11 cellular contexts compared by ENCODE assay signal in the genomic region with DNA sequence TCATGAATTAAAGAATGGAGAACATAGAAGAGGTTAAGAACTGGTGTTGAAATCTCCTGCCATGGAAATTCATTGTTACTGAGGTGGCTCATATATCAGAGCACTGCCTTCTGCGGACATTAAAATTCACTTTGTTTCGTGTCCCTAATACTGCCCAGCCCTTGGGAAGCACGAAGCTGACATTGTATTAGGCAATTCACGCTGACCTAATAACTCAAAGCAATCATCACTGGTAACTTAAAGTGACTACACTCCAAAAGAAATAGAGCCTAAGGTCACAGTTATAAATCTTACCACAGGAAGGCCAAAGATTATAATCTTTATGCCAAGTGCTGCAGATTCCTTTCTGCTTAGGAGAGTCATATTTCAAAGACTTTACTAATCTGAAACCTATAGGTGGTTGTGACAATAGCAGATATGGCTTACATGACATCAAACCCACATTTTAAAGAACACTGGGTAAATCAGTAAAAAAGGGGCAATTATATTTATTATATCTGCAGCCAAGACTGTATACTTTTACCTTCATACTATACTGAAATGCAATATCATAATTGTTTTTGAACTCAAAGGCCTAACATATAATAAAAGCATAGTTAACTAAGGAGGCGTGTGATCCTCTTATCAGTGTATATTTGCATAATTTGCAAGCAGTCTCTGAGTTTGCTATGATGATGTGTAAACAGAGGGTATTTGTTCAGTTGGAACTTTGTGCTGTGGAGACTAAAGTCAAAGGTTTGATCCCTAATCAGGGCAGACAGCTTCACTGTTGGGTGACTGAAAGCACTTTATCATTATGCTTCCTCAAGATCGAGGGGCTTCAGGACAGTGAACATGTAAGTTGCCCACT. TPM values are rescaled to one million over a fixed set of nuclear protein-coding genes. Genes with fewer than 3 reads are reported as not detected.
DNase-seq lines count a peak whose midpoint lies in the region; ATAC-seq, FAIRE-seq and TF ChIP-seq lines count a peak whose summit lies in the region.
"Had no signal": no experiment of that assay in that cellular context is flagged by ENCODE, and none has a peak within 500 bp of the region (broad histone marks: within the 10 kb centered on the region; RNA-seq: fewer than 3 reads in every experiment).

No MANE protein-coding gene starts in this region.

- peak overlapping the region; percentile 67 to 68 for H3K27ac ChIP-seq in A549
- H3K27ac ChIP-seq in body of pancreas, result peak overlapping the region; percentile 35 to 81 (median 62)
- H3K27ac ChIP-seq: neutrophil had no signal

- ATAC-seq in A549 (peak; percentile 46 to 57; a peak in 5 of 6 replicates), body of pancreas (peak; percentile 77), mucosa of descending colon (peak; percentile 82)

- no peak for FAIRE-seq in A549 (lab: Jason Lieb, UNC)

- H3K27me3 ChIP-seq in body of pancreas, result no peaks in the 10 kb centered on the region
- H3K27me3 ChIP-seq: neutrophil had no signal

- 25% methylated on average over 6 of the region's 6 CpGs for WGBS in A549 (ENCODE audit: missing lambda C conversion rate)
- WGBS in body of pancreas, 2 donors, result 12 to 18% methylated on average over 6 of the region's 6 CpGs

- POLR2A ChIA-PET in A549 (lab: Yijun Ruan, JAX), result interaction anchor here (1.0 kb wide), 1 partner anchor 139 kb away, joined by 3 read pairs; the partner anchor contains the start of gene MET

- intact Hi-C loops in body of pancreas (cut with DNase I), result no loop called here
- intact Hi-C loops in mucosa of descending colon (cut with DNase I, micrococcal nuclease), result loop anchor here in 1 of 2 donors (5.0 kb wide), 2 partner anchors 138 to 643 kb away; partner anchors contain the start of gene MET

- peak in 1 of 2 experiments; percentile 64 for DNase-seq in A549 (ENCODE audit: low read depth in 1 of 2, low spot score in 1 of 2)
- peak; percentile 90 for DNase-seq in HT-29 (ENCODE audit: low spot score)
- peak in 3 of 4 donors; percentile 23 to 35 (median 30) for DNase-seq in body of pancreas
- no peak for DNase-seq in mucosa of descending colon
- no peak for DNase-seq in NCI-H1417 treated with DMSO at 0.1 percent for 48 hours (lab: John Stamatoyannopoulos, UW)
- no peak for DNase-seq in NCI-H524 (lab: John Stamatoyannopoulos, UW)
- no peak for DNase-seq in SK-N-DZ (ENCODE audit: low spot score)
- no peak for DNase-seq in NCI-H774 (lab: John Stamatoyannopoulos, UW)
- DNase-seq: activated CD4-positive, CD25-positive, alpha-beta regulatory T cell; stimulated activated CD4-positive, alpha-beta T cell treated with anti-CD3 and anti-CD28 coated beads, Interleukin-4, amount 100 ng/mL, for 1 hour had no signal

- TF ChIP-seq RAD21 in A549 (conservative IDR thresholded peaks at IDR 0.05 in 1 of 2, IDR thresholded peaks at IDR 0.05 in 1 of 2), result no peak

- H3K9me3 ChIP-seq in A549, result no peaks in the 10 kb centered on the region
- no peaks in the 10 kb centered on the region for H3K9me3 ChIP-seq in body of pancreas
- H3K9me3 ChIP-seq in mucosa of descending colon, result no peaks in the 10 kb centered on the region
- H3K9me3 ChIP-seq: neutrophil had no signal

- no peaks in the 10 kb centered on the region for H3K36me3 ChIP-seq in body of pancreas (replicated peaks in 1 of 2; ENCODE audit: insufficient read depth in 1 of 2, low read depth in 2 of 2)
- no peaks in the 10 kb centered on the region for H3K36me3 ChIP-seq in mucosa of descending colon (ENCODE audit: low read depth)
- H3K36me3 ChIP-seq: neutrophil had no signal

- TF ChIP-seq EP300 in A549 (IDR thresholded peaks at IDR 0.05), result peak in 1 of 2 experiments; percentile 37; a peak in 1 of 5 replicates

- TF ChIP-seq CTCF in A549 (IDR thresholded peaks at IDR 0.05), result no peak
- peak in 2 of 7 experiments; percentile 2 for TF ChIP-seq CTCF in body of pancreas (IDR thresholded peaks at IDR 0.05)
- TF ChIP-seq CTCF in mucosa of descending colon (IDR thresholded peaks at IDR 0.05), result no peak

- TF ChIP-seq POLR2A in A549 (IDR thresholded peaks at IDR 0.05; ENCODE audit: low read length), result no peak
- no peak for TF ChIP-seq POLR2A in body of pancreas (IDR thresholded peaks at IDR 0.05)

- H3K4me2 ChIP-seq in A549, result peak overlapping the region; percentile 68

- H3K4me1 ChIP-seq in A549 (peaks cover 70% of the 10 kb centered on the region), body of pancreas (peaks cover 25% of the 10 kb centered on the region), mucosa of descending colon (ENCODE audit: low read depth) (peaks cover 25% of the 10 kb centered on the region)

- H3K4me3 ChIP-seq in A549, result no peak overlapping the region
- H3K4me3 ChIP-seq in body of pancreas, result no peak overlapping the region
- H3K4me3 ChIP-seq in mucosa of descending colon, result no peak overlapping the region

- CTCF ChIA-PET in A549 (lab: Yijun Ruan, JAX), result interaction anchor here (0.7 to 5.7 kb wide), 34 partner anchors 7 to 630 kb away, joined by 3 to 79 read pairs (median 4); partner anchors contain the start of gene MET

TF ChIP-seq in A549, 52 proteins besides CTCF, POLR2A, EP300 and RAD21:
- TF ChIP-seq RARB (CRISPR knock-in tag; IDR thresholded peaks at IDR 0.05) (0 out of 2 replicates have a peak, but pooled peaks have one; percentile 40), CBX2 (IDR thresholded peaks at IDR 0.05; ENCODE audit: borderline replicate concordance, low read depth) (no peak), CEBPB (IDR thresholded peaks at IDR 0.05) (peak; percentile 35 to 64; a peak in 2 of 4 replicates), JUNB (IDR thresholded peaks at IDR 0.05) (0 out of 2 replicates have a peak, but pooled peaks have one; percentile 22), GATA3 (IDR thresholded peaks at IDR 0.05; ENCODE audit: borderline replicate concordance) (peak; percentile 74; the same call in 1 of the 2 replicates)

RNA-seq across cellular contexts. Expression of gene CAPZA2, which starts 51.9 kb away (rescaled TPM):
- polyA plus RNA-seq in A549 (2011; rRNA removed) (144 and 213 TPM in 2 replicates), A549 (2017; fragmentation: RNase III; extraction: RNeasy Plus Mini Kit Qiagen cat#74134 plus additional on column Dnase treatment) (144 to 151 TPM (median 151 TPM) in 3 replicates)
- polyA plus RNA-seq in A549 (2012; cell fraction: cytosol; rRNA removed), result 29.9 and 30.0 TPM in 2 replicates
- polyA plus RNA-seq in A549 (2012; cell fraction: nucleus; rRNA removed), result 7.2 and 11.9 TPM in 2 replicates
- polyA minus RNA-seq in A549 (2011; rRNA and poly(A)+ RNA removed), result 34.0 and 38.8 TPM in 2 replicates
- 61.7 and 62.9 TPM in 2 replicates for total RNA-seq in HT-29 (2014; rRNA removed; shearing (Covaris generic))
- total RNA-seq in body of pancreas (10 to 100 TPM; 53.1 to 53.4 TPM), mucosa of descending colon (100 to 1,000 TPM; 161 to 303 (median 221) TPM)
- 83.3 and 95.1 TPM in 2 replicates for polyA plus RNA-seq in SK-N-DZ (2014; cell fraction: cytosol; rRNA removed)
- polyA plus RNA-seq in SK-N-DZ (2014; cell fraction: nucleus; rRNA removed), result 52.2 and 69.5 TPM in 2 replicates

Comparison
In these comparisons a context has a peak if more than half of its experiments do, and no peak if none do; other contexts are left out.
1. DNase-seq: peak in HT-29 (single experiment) and body of pancreas (3 of 4); none in mucosa of descending colon (0 of 3), NCI-H1417 treated with DMSO at 0.1 percent for 48 hours (single experiment), NCI-H524 (0 of 2), SK-N-DZ (single experiment) and NCI-H774 (single experiment).
2. Peak in every context shown above with its lines, with median percentiles within 50 percentile points of each other: ATAC-seq.